Comparison of ENCODE assay signal across 8 cellular contexts in the genomic region with DNA sequence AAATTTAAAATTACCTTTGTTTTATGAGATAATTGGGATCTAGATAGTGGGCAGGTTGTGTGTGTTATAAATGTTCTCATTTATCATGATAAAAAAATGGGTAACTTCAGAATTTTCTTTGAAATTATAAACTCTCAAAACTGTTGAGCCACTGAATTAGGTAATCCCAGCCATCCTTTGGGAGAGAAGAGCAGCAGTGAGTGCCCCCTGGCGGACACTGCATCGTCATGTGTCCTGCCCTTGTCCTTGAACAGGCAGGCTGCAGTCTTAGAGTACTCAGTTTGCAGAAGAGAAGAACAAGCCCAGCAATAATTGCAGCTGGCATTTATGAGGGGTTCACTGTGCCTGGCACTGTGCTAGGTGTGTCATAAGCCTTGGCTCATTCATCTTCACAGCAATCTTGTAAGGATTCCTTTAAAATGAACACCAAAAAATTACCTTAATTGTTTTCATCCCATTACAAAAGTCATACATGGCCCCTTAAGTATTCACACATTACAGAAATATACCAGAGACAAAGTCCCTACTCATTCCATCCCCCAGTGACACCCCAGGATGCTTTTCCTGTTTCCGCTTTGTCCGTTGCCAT.
DNase-seq lines count a peak whose midpoint lies in the region; ATAC-seq and TF ChIP-seq lines count a peak whose summit lies in the region.

No MANE protein-coding gene starts in this region.

- H3K36me3 Mint-ChIP-seq in activated T-cell treated with anti-CD3 and anti-CD28 coated beads, Interleukin-2, amount 50 U/mL, for 24 hours (ENCODE audit: low read depth): no peaks in the 10 kb centered on the region
- H3K36me3 Mint-ChIP-seq in neural crest cell (ENCODE audit: low read depth): no peaks in the 10 kb centered on the region

- TF ChIP-seq CTCF in neural crest cell (conservative IDR thresholded peaks at IDR 0.05): peak; percentile 95

- in situ Hi-C loops in G401 (cut with HindIII; ENCODE audit: low sequenced_read_pairs) (no loop called here), KBM-7 (cut with MboI; ENCODE audit: low pct_unique_long_range_greater_than_20kb, low sequenced_read_pairs) (loop anchor here (10.0 kb wide), 1 partner anchor 64 kb away; the partner anchor contains the start of gene MYO7A)

- DNase-seq in G401 (ENCODE audit: low spot score) (peak; percentile 90), KBM-7 (peak; percentile 86), fibroblast of gingiva (ENCODE audit: low read depth) (peak; percentile 63), neural crest cell (ENCODE audit: low read depth, low spot score) (peak; percentile 81), substantia nigra (lab: John Stamatoyannopoulos, UW) (peak in 44 of 49 donors; percentile 8 to 90 (median 62))
- peak; percentile 72 for DNase-seq in activated T-cell treated with anti-CD3 and anti-CD28 coated beads, Interleukin-2, amount 50 U/mL, for 24 hours

- no peak for ATAC-seq in GM18907 (IDR thresholded peaks at IDR 0.05; ENCODE audit: unreplicated experiment)

- no peaks in the 10 kb centered on the region for H3K27me3 Mint-ChIP-seq in activated T-cell treated with anti-CD3 and anti-CD28 coated beads, Interleukin-2, amount 50 U/mL, for 24 hours
- H3K27me3 Mint-ChIP-seq in neural crest cell (ENCODE audit: low read depth): no peaks in the 10 kb centered on the region

- H3K27ac Mint-ChIP-seq in activated T-cell treated with anti-CD3 and anti-CD28 coated beads, Interleukin-2, amount 50 U/mL, for 24 hours: no peak overlapping the region
- no peak overlapping the region for H3K27ac Mint-ChIP-seq in neural crest cell (ENCODE audit: unreplicated experiment)

- H3K4me3 Mint-ChIP-seq in activated T-cell treated with anti-CD3 and anti-CD28 coated beads, Interleukin-2, amount 50 U/mL, for 24 hours: no peak overlapping the region
- H3K4me3 Mint-ChIP-seq in neural crest cell: no peak overlapping the region

- H3K9me3 Mint-ChIP-seq in activated T-cell treated with anti-CD3 and anti-CD28 coated beads, Interleukin-2, amount 50 U/mL, for 24 hours: no peaks in the 10 kb centered on the region
- no peaks in the 10 kb centered on the region for H3K9me3 Mint-ChIP-seq in neural crest cell

- peaks cover 2% of the 10 kb centered on the region for H3K4me1 Mint-ChIP-seq in activated T-cell treated with anti-CD3 and anti-CD28 coated beads, Interleukin-2, amount 50 U/mL, for 24 hours (ENCODE audit: low read depth)
- peaks cover 6% of the 10 kb centered on the region for H3K4me1 Mint-ChIP-seq in neural crest cell

- no peak overlapping the region for H3K27ac ChIP-seq in substantia nigra (ENCODE audit: low read depth, low read length, poor library complexity, severe bottlenecking)

TF ChIP-seq in PFSK-1, 5 proteins besides CTCF, POLR2A, EP300 and RAD21:
- TF ChIP-seq FOXP2 (optimal IDR thresholded peaks at IDR 0.05; ENCODE audit: borderline replicate concordance, extremely low read depth, extremely low read length, insufficient read depth): peak; percentile 24
- TF ChIP-seq SIN3A (IDR thresholded peaks at IDR 0.05; ENCODE audit: borderline replicate concordance, insufficient read depth, low read length): no peak
